1 cellular context compared by ENCODE assay signal in genomic region chr2:146540271-146540932, GRCh38.
TF ChIP-seq lines count a peak whose summit lies in the region.

No MANE protein-coding gene starts in this region.

TF ChIP-seq in WTC11, 78 proteins besides CTCF, POLR2A, EP300 and RAD21 (continued from another document):
- TF ChIP-seq ZNF423 (CRISPR knock-in tag; IDR thresholded peaks at IDR 0.05) (peak; percentile 25; the same call in 1 of the 2 replicates), JUN (CRISPR knock-in tag; IDR thresholded peaks at IDR 0.05) (no peak), NFE2L1 (CRISPR knock-in tag; IDR thresholded peaks at IDR 0.05) (peak; percentile 56; the same call in 1 of the 2 replicates), JAZF1 (CRISPR knock-in tag; IDR thresholded peaks at IDR 0.05) (no peak), ZNF263 (CRISPR knock-in tag; IDR thresholded peaks at IDR 0.05; ENCODE audit: low read depth) (no peak), ZNF396 (CRISPR knock-in tag; IDR thresholded peaks at IDR 0.05; ENCODE audit: borderline replicate concordance) (peak; percentile 35; the same call in 1 of the 2 replicates)
- TF ChIP-seq, protein P1, sequence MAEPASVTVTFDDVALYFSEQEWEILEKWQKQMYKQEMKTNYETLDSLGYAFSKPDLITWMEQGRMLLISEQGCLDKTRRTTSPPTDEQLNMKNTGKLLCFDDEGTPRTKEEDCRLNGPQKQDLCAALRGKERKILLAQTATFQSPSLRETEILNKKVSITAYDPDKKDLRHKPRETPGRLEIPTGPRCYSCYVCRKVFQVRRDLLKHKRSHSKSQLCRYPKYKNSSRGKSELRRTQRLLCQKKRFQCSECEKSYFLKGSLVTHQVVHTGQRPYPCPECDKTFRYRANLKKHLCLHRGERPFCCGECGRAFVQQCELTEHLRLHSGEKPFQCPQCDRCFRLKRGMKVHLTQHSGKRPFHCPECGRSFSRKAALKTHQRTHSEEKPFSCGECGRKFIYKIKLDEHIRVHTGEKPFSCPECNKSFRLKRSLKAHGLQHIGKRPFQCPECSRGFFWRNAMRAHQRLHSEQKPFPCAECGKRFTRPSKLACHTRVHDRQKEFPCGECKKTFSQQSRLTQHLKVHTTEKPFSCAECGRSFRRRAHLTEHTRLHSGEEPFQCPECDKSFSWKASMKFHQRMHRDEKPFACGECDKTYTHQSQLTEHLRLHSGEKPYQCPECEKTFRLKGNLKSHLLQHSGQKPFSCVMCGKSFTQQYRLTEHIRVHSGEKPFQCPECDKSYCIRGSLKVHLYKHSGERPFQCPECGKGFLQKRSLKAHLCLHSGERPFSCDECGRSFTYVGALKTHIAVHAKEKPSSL (CRISPR knock-in tag; conservative IDR thresholded peaks at IDR 0.05): no peak
